In genomic region chr2:233084488-233084887, GRCh38 we compare ENCODE assay signal across 7 cellular contexts. TPM values are rescaled to one million over a fixed set of nuclear protein-coding genes. Genes with fewer than 3 reads are reported as not detected.
DNase-seq lines count a peak whose midpoint lies in the region; TF ChIP-seq lines count a peak whose summit lies in the region.

No MANE protein-coding gene starts in this region.

- no peaks in the 10 kb centered on the region for H3K27me3 Mint-ChIP-seq in T-helper 2 cell treated with Interferon-gamma antibody and Interleukin-4, amounts not matched to agents 5 μg/mL and 100 μg/mL, for 36 hours (ENCODE audit: low read depth)

- in situ Hi-C loops in GM13977 (cut with MboI; ENCODE audit: low pct_unique_long_range_greater_than_20kb, low sequenced_read_pairs, unreplicated experiment): no loop called here

- intact Hi-C loops in head of caudate nucleus (cut with DNase I): no loop called here

- peaks cover 70% of the 10 kb centered on the region for H3K36me3 Mint-ChIP-seq in T-helper 2 cell treated with Interferon-gamma antibody and Interleukin-4, amounts not matched to agents 5 μg/mL and 100 μg/mL, for 36 hours (ENCODE audit: low read depth)

- no peak for TF ChIP-seq CTCF in GM13977 (IDR thresholded peaks at IDR 0.05; ENCODE audit: extremely low read depth, insufficient read depth, missing control alignments)

- peaks cover 68% of the 10 kb centered on the region for H3K4me1 Mint-ChIP-seq in T-helper 2 cell treated with Interferon-gamma antibody and Interleukin-4, amounts not matched to agents 5 μg/mL and 100 μg/mL, for 36 hours (ENCODE audit: low read depth)

- H3K9me3 Mint-ChIP-seq in T-helper 2 cell treated with Interferon-gamma antibody and Interleukin-4, amounts not matched to agents 5 μg/mL and 100 μg/mL, for 36 hours: no peaks in the 10 kb centered on the region

- peak overlapping the region; percentile 90 for H3K27ac Mint-ChIP-seq in T-helper 2 cell treated with Interferon-gamma antibody and Interleukin-4, amounts not matched to agents 5 μg/mL and 100 μg/mL, for 36 hours

- DNase-seq in H4 (ENCODE audit: low spot score) (peak; percentile 18), head of caudate nucleus (peak in 26 of 42 donors; percentile 24 to 69 (median 44)), NCI-H146 (lab: John Stamatoyannopoulos, UW) (no peak), hepatic stellate cell (ENCODE audit: low spot score) (no peak), GM13977 (ENCODE audit: low spot score) (no peak)
- peak; percentile 53 for DNase-seq in T-helper 2 cell treated with Interferon-gamma antibody and Interleukin-4, amounts not matched to agents 5 μg/mL and 100 μg/mL, for 36 hours (ENCODE audit: low spot score)
- DNase-seq in stimulated activated CD8-positive, alpha-beta memory T cell treated with anti-CD3 and anti-CD28 coated beads, Interleukin-4, amount 100 ng/mL, for 48 hours: peak; percentile 53

- H3K4me3 Mint-ChIP-seq in T-helper 2 cell treated with Interferon-gamma antibody and Interleukin-4, amounts not matched to agents 5 μg/mL and 100 μg/mL, for 36 hours: peak overlapping the region; percentile 81

RNA-seq across cellular contexts. Expression of gene INPP5D, which starts 24.3 kb away (rescaled TPM):
- 0.46 TPM in 1 of 2 replicates, not detected in the other for total RNA-seq in H4 (2014; rRNA removed; shearing (Covaris generic))

RNA-seq across cellular contexts. Expression of gene NEU2, which starts 52.0 kb away (rescaled TPM):
- total RNA-seq in H4 (2014; rRNA removed; shearing (Covaris generic)): not detected in 2 replicates

Comparison
In these comparisons a context has a peak if more than half of its experiments do, and no peak if none do; other contexts are left out.
1. DNase-seq: peak in H4 (single experiment), T-helper 2 cell treated with Interferon-gamma antibody and Interleukin-4, amounts not matched to agents 5 μg/mL and 100 μg/mL, for 36 hours (single experiment), head of caudate nucleus (26 of 42) and stimulated activated CD8-positive, alpha-beta memory T cell treated with anti-CD3 and anti-CD28 coated beads, Interleukin-4, amount 100 ng/mL, for 48 hours (single experiment); none in NCI-H146 (single experiment), hepatic stellate cell (single experiment) and GM13977 (single experiment).